Comparison of ENCODE assay signal across 16 cellular contexts in the genomic region with DNA sequence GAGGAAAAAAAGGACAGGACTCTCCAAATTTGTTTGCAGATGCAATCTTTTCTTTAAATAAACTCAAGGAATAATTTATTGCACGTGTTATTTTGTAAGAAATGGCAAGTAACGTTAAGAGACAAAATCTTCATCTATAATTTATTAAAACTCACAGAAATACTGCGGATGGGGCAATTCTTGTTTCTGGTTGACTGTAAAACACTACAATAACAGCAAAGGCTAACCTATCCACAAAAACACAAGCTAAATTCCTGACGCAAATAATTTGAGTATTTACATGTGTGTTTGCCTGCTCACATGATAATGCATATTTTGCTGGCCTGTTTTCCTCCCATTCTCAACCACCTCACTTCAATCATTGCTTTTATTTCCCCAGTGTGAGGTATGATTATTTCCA.
A peak's percentile ranks its signal among the peaks of the same experiment; 100 is the strongest.
DNase-seq lines count a peak whose midpoint lies in the region; ATAC-seq and TF ChIP-seq lines count a peak whose summit lies in the region.
"Had no signal": no experiment of that assay in that cellular context is flagged by ENCODE, and none has a peak within 500 bp of the region (broad histone marks: within the 10 kb centered on the region; RNA-seq: fewer than 3 reads in every experiment).

No MANE protein-coding gene starts in this region.

- WGBS in right cardiac atrium: 54% methylated on average over 4 of the region's 4 CpGs
- WGBS in gastroesophageal sphincter (ENCODE audit: low coverage in 1 of 2), 2 donors: 25 to 49% methylated on average over 4 of the region's 4 CpGs
- 77 to 87% (median 87%) methylated on average over 4 of the region's 4 CpGs for WGBS in ovary, 3 donors

- DNase-seq in right cardiac atrium (no peak), cardiac septum (ENCODE audit: low spot score) (no peak), ovary (no peak), vagina (ENCODE audit: extremely low spot score in 2 of 2) (no peak)
- DNase-seq in effector CD4-positive, alpha-beta T cell: no peak
- no peak for DNase-seq in effector memory CD4-positive, alpha-beta T cell
- DNase-seq: activated CD4-positive, alpha-beta memory T cell treated with anti-CD3 and anti-CD28 coated beads, Interleukin-2, amount 10 ng/mL, durations not matched to agents 7 days and 5 days; activated T-cell treated with anti-CD3 and anti-CD28 coated beads, Interleukin-2, amount 50 U/mL, for 72 hours; caudate nucleus; CD8-positive, alpha-beta T cell; NCI-H748 treated with DMSO at 0.1 percent for 48 hours; stimulated activated CD4-positive, alpha-beta T cell treated with anti-CD3 and anti-CD28 coated beads, Interleukin-12 subunit alpha, Interleukin-12 subunit beta, amount 100 ng/mL, for 4 hours; stimulated activated naive B cell treated with anti-CD40 and anti-IgM and Interleukin-4, amounts not matched to agents 10 μg/mL and 1 μg/mL and 100 μg/mL, for 72 hours had no signal

- H3K36me3 ChIP-seq in gastroesophageal sphincter (no peaks in the 10 kb centered on the region), ovary (no peaks in the 10 kb centered on the region), vagina (no peaks in the 10 kb centered on the region)
- H3K36me3 ChIP-seq in effector memory CD4-positive, alpha-beta T cell (ENCODE audit: control insufficient read depth, insufficient read depth, low read length): no peaks in the 10 kb centered on the region

- TF ChIP-seq CTCF in gastroesophageal sphincter (IDR thresholded peaks at IDR 0.05) (no peak), ovary (IDR thresholded peaks at IDR 0.05) (no peak), vagina (IDR thresholded peaks at IDR 0.05) (no peak)

- H3K4me1 ChIP-seq in right cardiac atrium (ENCODE audit: control insufficient read depth, insufficient read depth, low read length) (peaks cover 2% of the 10 kb centered on the region), gastroesophageal sphincter (peaks cover 7 to 42% (median 10%) of the 10 kb centered on the region in 3 donors), ovary (ENCODE audit: insufficient read depth) (no peaks in the 10 kb centered on the region), vagina (peaks cover 12% of the 10 kb centered on the region)
- no peaks in the 10 kb centered on the region for H3K4me1 ChIP-seq in effector memory CD4-positive, alpha-beta T cell (ENCODE audit: control insufficient read depth, insufficient read depth, low read length, poor library complexity, severe bottlenecking)
- H3K4me1 ChIP-seq: parathyroid adenoma had no signal

- H3K27me3 ChIP-seq in right cardiac atrium (ENCODE audit: control insufficient read depth, insufficient read depth) (no peaks in the 10 kb centered on the region), gastroesophageal sphincter (no peaks in the 10 kb centered on the region), ovary (no peaks in the 10 kb centered on the region), vagina (no peaks in the 10 kb centered on the region)
- H3K27me3 ChIP-seq in effector memory CD4-positive, alpha-beta T cell (replicated peaks; ENCODE audit: control insufficient read depth, insufficient read depth, low read length, poor library complexity, severe bottlenecking): peaks cover 5% of the 10 kb centered on the region

- TF ChIP-seq EP300 in gastroesophageal sphincter (IDR thresholded peaks at IDR 0.05) (no peak), ovary (IDR thresholded peaks at IDR 0.05) (no peak)

- H3K27ac ChIP-seq in right cardiac atrium (ENCODE audit: low read length) (no peak overlapping the region), gastroesophageal sphincter (peak overlapping the region; percentile 87 to 98 (median 90)), ovary (no peak overlapping the region), vagina (peak overlapping the region; percentile 68)
- no peak overlapping the region for H3K27ac ChIP-seq in effector memory CD4-positive, alpha-beta T cell (ENCODE audit: insufficient read depth, low read length, poor library complexity, severe bottlenecking)
- H3K27ac ChIP-seq: parathyroid adenoma had no signal

- H3K4me3 ChIP-seq in right cardiac atrium (ENCODE audit: low read length) (peak overlapping the region; percentile 59), gastroesophageal sphincter (peak overlapping the region; percentile 58 to 80), ovary (peak overlapping the region; percentile 37), vagina (peak overlapping the region; percentile 44 to 48)
- no peak overlapping the region for H3K4me3 ChIP-seq in effector memory CD4-positive, alpha-beta T cell (ENCODE audit: insufficient read depth, low read depth, low read length, poor library complexity, severe bottlenecking)

- H3K9me3 ChIP-seq in right cardiac atrium (ENCODE audit: control insufficient read depth, low read length): no peaks in the 10 kb centered on the region
- H3K9me3 ChIP-seq in gastroesophageal sphincter: no peaks in the 10 kb centered on the region
- H3K9me3 ChIP-seq in ovary: no peaks in the 10 kb centered on the region
- no peaks in the 10 kb centered on the region for H3K9me3 ChIP-seq in vagina
- H3K9me3 ChIP-seq in effector memory CD4-positive, alpha-beta T cell (ENCODE audit: control insufficient read depth, low read length): no peaks in the 10 kb centered on the region

- intact Hi-C loops in right cardiac atrium (cut with DNase I): no loop called here
- intact Hi-C loops in cardiac septum (cut with DNase I): no loop called here
- intact Hi-C loops in ovary (cut with DNase I): no loop called here
- intact Hi-C loops in vagina (cut with DNase I): no loop called here

- no peak for TF ChIP-seq POLR2A in gastroesophageal sphincter (IDR thresholded peaks at IDR 0.05)
- TF ChIP-seq POLR2A in ovary (IDR thresholded peaks at IDR 0.05): no peak
- no peak for TF ChIP-seq POLR2A in vagina (IDR thresholded peaks at IDR 0.05)

- ATAC-seq in right cardiac atrium (no peak), gastroesophageal sphincter (no peak), GM18909 (IDR thresholded peaks at IDR 0.05; ENCODE audit: poor library complexity, unreplicated experiment) (no peak)
- ATAC-seq: activated T-cell treated with anti-CD3 and anti-CD28 coated beads, Interleukin-2, amount 50 U/mL, for 72 hours; CD8-positive, alpha-beta T cell; stimulated activated naive B cell treated with anti-CD40 and anti-IgM and Interleukin-4, amounts not matched to agents 10 μg/mL and 1 μg/mL and 100 μg/mL, for 72 hours had no signal

Comparison
In these comparisons a context has a peak if more than half of its experiments do, and no peak if none do; other contexts are left out.
1. H3K27ac ChIP-seq: peak in gastroesophageal sphincter (4 of 4) and vagina (single experiment); none in right cardiac atrium (single experiment), ovary (0 of 2) and effector memory CD4-positive, alpha-beta T cell (single experiment).